Comparison of ENCODE assay signal across 8 cellular contexts in the genomic region with DNA sequence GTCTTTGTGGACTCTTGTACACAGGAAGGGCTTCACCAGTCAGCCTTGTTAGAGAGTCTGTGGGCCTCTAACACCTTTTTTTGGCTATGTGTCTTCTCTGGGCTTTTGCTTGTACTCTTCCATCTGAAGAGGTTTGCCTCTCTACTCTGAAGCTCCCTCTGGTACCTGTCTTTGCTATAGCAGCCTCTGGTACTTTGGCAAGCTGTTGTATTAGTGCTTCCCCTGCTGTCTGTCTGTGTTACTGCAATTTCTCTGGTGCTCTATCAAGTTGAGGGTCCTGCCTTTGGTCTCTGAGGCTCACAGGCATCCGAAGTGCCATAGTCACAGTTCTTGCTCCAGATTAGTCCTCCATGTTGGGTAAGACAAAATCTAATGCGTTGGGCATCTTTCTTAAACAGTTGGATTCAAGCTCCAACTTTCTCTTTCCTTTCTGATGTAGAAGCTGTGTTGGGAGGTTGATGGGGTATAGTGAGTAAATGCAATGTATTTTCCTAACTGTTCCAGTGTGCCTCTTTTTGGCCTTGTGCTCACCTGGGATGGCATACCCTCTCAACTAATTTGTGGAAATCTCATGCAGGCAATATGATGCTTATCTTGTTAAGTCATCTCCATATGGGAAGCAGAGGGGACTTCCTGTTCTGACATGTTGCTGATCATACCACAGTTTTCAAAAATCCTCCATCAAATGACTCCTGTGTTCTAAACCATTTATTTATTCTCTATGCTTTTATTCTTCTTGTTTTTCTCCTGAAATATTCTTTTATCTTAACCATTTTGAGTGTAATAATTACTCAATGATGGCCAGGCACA.
DNase-seq lines count a peak whose midpoint lies in the region; ATAC-seq, FAIRE-seq and TF ChIP-seq lines count a peak whose summit lies in the region.

No MANE protein-coding gene starts in this region.

- H3K79me1 ChIP-seq in mesendoderm (ENCODE audit: low read length): peaks cover 5% of the 10 kb centered on the region

- H3K79me2 ChIP-seq in mesendoderm (ENCODE audit: control insufficient read depth, insufficient read depth, low read length): peaks cover 5% of the 10 kb centered on the region

- no peak overlapping the region for H3K23ac ChIP-seq in mesendoderm (ENCODE audit: low read length)

- TF ChIP-seq CTCF in C4-2B (conservative IDR thresholded peaks at IDR 0.05) (peak; percentile 87), GM12875 (IDR thresholded peaks at IDR 0.05; ENCODE audit: borderline replicate concordance, insufficient read depth, low read depth, low read length) (peak; percentile 68), vagina (IDR thresholded peaks at IDR 0.05) (peak in 1 of 3 experiments; percentile 28)

- no peaks in the 10 kb centered on the region for H3K9me3 ChIP-seq in vagina

- no peak overlapping the region for H2BK5ac ChIP-seq in mesendoderm (ENCODE audit: low read length)

- H3K9ac ChIP-seq in mesendoderm (ENCODE audit: low read length): no peak overlapping the region

- DNase-seq in HK-2 (ENCODE audit: unreplicated experiment) (peak; percentile 15), RCC 7860 (ENCODE audit: low spot score) (peak; percentile 29), mesendoderm (peak; percentile 96), vagina (ENCODE audit: extremely low spot score in 2 of 2) (no peak)
- peak; percentile 24 for DNase-seq in central memory CD4-positive, alpha-beta T cell

- no peak overlapping the region for H4K8ac ChIP-seq in mesendoderm (ENCODE audit: low read depth, low read length)

- H3K4me3 ChIP-seq in GM12875 (ENCODE audit: low read depth, low read length) (no peak overlapping the region), mesendoderm (ENCODE audit: low read length) (no peak overlapping the region), vagina (no peak overlapping the region)

- no peak overlapping the region for H3K4me2 ChIP-seq in mesendoderm (ENCODE audit: low read length)

- ATAC-seq in HG03378 (IDR thresholded peaks at IDR 0.05; ENCODE audit: unreplicated experiment): no peak

- H4K5ac ChIP-seq in mesendoderm (ENCODE audit: low read length): no peak overlapping the region

- H3K27me3 ChIP-seq in mesendoderm (ENCODE audit: insufficient read depth, low read length, poor library complexity) (no peaks in the 10 kb centered on the region), vagina (no peaks in the 10 kb centered on the region)

- no peak overlapping the region for H3K18ac ChIP-seq in mesendoderm (ENCODE audit: low read length)

- WGBS in mesendoderm (ENCODE audit: extremely low coverage, insufficient coverage, low lambda C conversion rate): no CpG with 5 or more reads among the region's 2 CpGs

- H3K4ac ChIP-seq in mesendoderm (ENCODE audit: low read depth, low read length): no peak overlapping the region

- no peak overlapping the region for H3K27ac ChIP-seq in C4-2B
- H3K27ac ChIP-seq in mesendoderm (ENCODE audit: low read depth, low read length): no peak overlapping the region
- H3K27ac ChIP-seq in vagina: no peak overlapping the region

- no peak overlapping the region for H2BK120ac ChIP-seq in mesendoderm (ENCODE audit: low read depth, low read length)

- no peak for FAIRE-seq in RCC 7860 (lab: Jason Lieb, UNC)

- H2BK15ac ChIP-seq in mesendoderm (replicated peaks; ENCODE audit: low read depth): no peak overlapping the region

- H3K4me1 ChIP-seq in mesendoderm (ENCODE audit: control insufficient read depth, low read depth, low read length): no peaks in the 10 kb centered on the region
- peaks cover 5% of the 10 kb centered on the region for H3K4me1 ChIP-seq in vagina

- intact Hi-C loops in vagina (cut with DNase I): no loop called here

- H3K56ac ChIP-seq in mesendoderm (ENCODE audit: low read length): no peak overlapping the region

- no peak overlapping the region for H2AK5ac ChIP-seq in mesendoderm (ENCODE audit: low read length)

- no peak for TF ChIP-seq POLR2A in vagina (IDR thresholded peaks at IDR 0.05)

- H3K36me3 ChIP-seq in mesendoderm (ENCODE audit: control insufficient read depth, insufficient read depth, low read length) (no peaks in the 10 kb centered on the region), vagina (peaks cover 0 to 34% of the 10 kb centered on the region in 2 donors)

Comparison
In these comparisons a context has a peak if more than half of its experiments do, and no peak if none do; other contexts are left out.
1. DNase-seq: peak in HK-2 (single experiment), RCC 7860 (single experiment), central memory CD4-positive, alpha-beta T cell (single experiment) and mesendoderm (single experiment); none in vagina (0 of 2).